ENCODE assay signal across 9 cellular contexts in the genomic region with DNA sequence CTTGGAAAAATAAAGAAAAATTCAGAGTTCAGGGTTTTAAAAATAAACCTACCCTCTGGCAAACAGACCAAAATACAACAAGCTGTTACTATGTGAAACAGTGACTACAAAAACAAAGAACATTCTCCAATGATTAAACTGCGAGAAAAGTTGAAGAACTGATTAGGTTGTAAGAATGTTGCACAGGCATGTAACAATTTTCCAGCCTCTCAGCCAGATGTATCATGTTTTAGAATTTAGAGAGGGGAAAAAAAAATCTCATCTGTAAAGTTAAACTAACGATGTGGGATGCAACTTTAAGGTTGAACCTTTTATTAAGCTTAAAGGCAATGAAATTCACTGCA.
DNase-seq lines count a peak whose midpoint lies in the region; ATAC-seq and TF ChIP-seq lines count a peak whose summit lies in the region.
"Had no signal": no experiment of that assay in that cellular context is flagged by ENCODE, and none has a peak within 500 bp of the region (broad histone marks: within the 10 kb centered on the region; RNA-seq: fewer than 3 reads in every experiment).

No MANE protein-coding gene starts in this region.

- CTCF ChIA-PET in AG04449 (lab: Yijun Ruan, JAX), result no interaction called here

- no peaks in the 10 kb centered on the region for H4K20me1 ChIP-seq in neural cell (ENCODE audit: insufficient read depth)

- no peaks in the 10 kb centered on the region for H3K27me3 ChIP-seq in neural cell (ENCODE audit: insufficient read depth, low read depth, low read length)

- H3F3A ChIP-seq in neural cell (ENCODE audit: insufficient read depth, low read length, poor library complexity, severe bottlenecking), result peaks cover 5% of the 10 kb centered on the region

- H3K9me3 ChIP-seq in neural cell (ENCODE audit: low read length), result no peaks in the 10 kb centered on the region

- H3K4me3 ChIP-seq in AG04449 (ENCODE audit: low read depth, low read length) (peak overlapping the region; percentile 38), epithelial cell of esophagus (ENCODE audit: low read length) (no peak overlapping the region), neural cell (ENCODE audit: low read length) (peak overlapping the region; percentile 5)

- no peaks in the 10 kb centered on the region for H3K79me2 ChIP-seq in neural cell (replicated peaks; ENCODE audit: insufficient read depth, low read length)

- TF ChIP-seq CTCF in AG04449 (IDR thresholded peaks at IDR 0.05; ENCODE audit: insufficient read depth, low read length, missing control alignments), result no peak
- TF ChIP-seq CTCF in epithelial cell of esophagus (IDR thresholded peaks at IDR 0.05; ENCODE audit: insufficient read depth, low read depth, low read length, missing control alignments), result no peak
- TF ChIP-seq CTCF in neural cell (IDR thresholded peaks at IDR 0.05; ENCODE audit: poor library complexity, severe bottlenecking), result no peak

- H2AFZ ChIP-seq in neural cell (ENCODE audit: low read depth, low read length), result no peak overlapping the region

- H3K9ac ChIP-seq in neural cell (ENCODE audit: low read length), result no peak overlapping the region

- H3K9me2 ChIP-seq in neural cell (ENCODE audit: insufficient read depth, low read length), result no peaks in the 10 kb centered on the region

- DNase-seq in AG04449 (ENCODE audit: low read depth, low spot score) (no peak), M059J (ENCODE audit: low read depth) (peak; percentile 78), epithelial cell of esophagus (ENCODE audit: low read depth) (peak; percentile 40), Ammon's horn (ENCODE audit: low spot score) (no peak)
- DNase-seq: NCI-H1417 treated with DMSO at 0.1 percent for 48 hours had no signal

- TF ChIP-seq EP300 in neural cell (conservative IDR thresholded peaks at IDR 0.05; ENCODE audit: poor library complexity, severe bottlenecking), result no peak

- H3K36me3 ChIP-seq in neural cell (ENCODE audit: insufficient read depth, low read length), result no peaks in the 10 kb centered on the region

- TF ChIP-seq RAD21 in neural cell (conservative IDR thresholded peaks at IDR 0.05), result no peak

- H3K4me2 ChIP-seq in neural cell (ENCODE audit: low read length), result no peak overlapping the region

- no peak for ATAC-seq in GM18505 (IDR thresholded peaks at IDR 0.05; ENCODE audit: unreplicated experiment)
- no peak for ATAC-seq in HG03432 (IDR thresholded peaks at IDR 0.05; ENCODE audit: unreplicated experiment)
- ATAC-seq in HG02938 (IDR thresholded peaks at IDR 0.05; ENCODE audit: unreplicated experiment), result no peak

- POLR2A ChIA-PET in AG04449 (lab: Yijun Ruan, JAX), result interaction anchor here (0.6 to 1.1 kb wide), 2 partner anchors 97 to 1818 kb away, joined by 3 read pairs; no protein-coding TSS in a partner anchor

- H3K27ac ChIP-seq in neural cell (ENCODE audit: low read length), result peak overlapping the region; percentile 43

- no peak for TF ChIP-seq POLR2A in GM18505 (IDR thresholded peaks at IDR 0.05; ENCODE audit: borderline replicate concordance, extremely low read depth, insufficient read depth, insufficient read length)

TF ChIP-seq in neural cell, 6 proteins besides CTCF, POLR2A, EP300 and RAD21:
- no peak for TF ChIP-seq SMC3 (conservative IDR thresholded peaks at IDR 0.05; ENCODE audit: poor library complexity)

Comparison
In these comparisons a context has a peak if more than half of its experiments do, and no peak if none do; other contexts are left out.
1. DNase-seq: peak in M059J (single experiment) and epithelial cell of esophagus (single experiment); none in AG04449 (single experiment) and Ammon's horn (single experiment).